Comparison of ENCODE assay signal across 24 cellular contexts in genomic region chrX:109943740-109944092, GRCh38.
"Had no signal": no experiment of that assay in that cellular context is flagged by ENCODE, and none has a peak within 500 bp of the region (broad histone marks: within the 10 kb centered on the region; RNA-seq: fewer than 3 reads in every experiment).

No MANE protein-coding gene starts in this region.

- H3K4me3 ChIP-seq: cardiac muscle cell, SJCRH30 had no signal

- H3K27me3 ChIP-seq: cardiac muscle cell, SJCRH30 had no signal

- H3K4me1 ChIP-seq: SJCRH30 had no signal

- DNase-seq: activated CD4-positive, alpha-beta T cell treated with anti-CD3 and anti-CD28 coated beads, Interleukin-2, amount 10 ng/mL, durations not matched to agents 24 days and 14 days; activated CD4-positive, alpha-beta T cell treated with anti-CD3 and anti-CD28 coated beads, Interleukin-2, amount 50 U/mL, for 4 hours; activated CD8-positive, alpha-beta memory T cell treated with anti-CD3 and anti-CD28 coated beads, Interleukin-2, amount 50 U/mL, for 4 hours; activated CD8-positive, alpha-beta T cell treated with anti-CD3 and anti-CD28 coated beads, Interleukin-2, amount 10 ng/mL, durations not matched to agents 7 days and 5 days; activated gamma-delta T cell treated with Interleukin-2 at 50 U/mL for 16 hours; activated naive CD4-positive, alpha-beta T cell treated with anti-CD3 and anti-CD28 coated beads, Interleukin-2, amount 10 ng/mL, durations not matched to agents 7 days and 5 days; activated naive CD8-positive, alpha-beta T cell treated with anti-CD3 and anti-CD28 coated beads, Interleukin-2, amount 50 U/mL, for 24 hours; activated T-cell treated with anti-CD3 and anti-CD28 coated beads for 4 hours; activated T-cell treated with anti-CD3 and anti-CD28 coated beads, Interleukin-2, amount 50 U/mL, for 4 hours; anterior cingulate cortex; IMR-90; KG1; NCI-H1105; NCI-H1417 treated with DMSO at 0.1 percent for 48 hours; NCI-H2029; NCI-H446; NCI-H510A treated with DMSO at 0.1 percent for 48 hours; NCI-H526 treated with DMSO at 0.1 percent for 48 hours; NCI-H82; SHP77; SJCRH30; SK-N-SH had no signal

- ATAC-seq: activated CD8-positive, alpha-beta T cell treated with anti-CD3 and anti-CD28 coated beads, Interleukin-2, amount 10 ng/mL, durations not matched to agents 7 days and 5 days; activated naive CD8-positive, alpha-beta T cell treated with anti-CD3 and anti-CD28 coated beads, Interleukin-2, amount 50 U/mL, for 24 hours; activated T-cell treated with anti-CD3 and anti-CD28 coated beads, Interleukin-2, amount 50 U/mL, for 4 hours; Panc1 had no signal

- H3K36me3 ChIP-seq: cardiac muscle cell, SJCRH30 had no signal

- H3K9me3 ChIP-seq: SJCRH30, SK-N-SH had no signal

- H3K27ac ChIP-seq: cardiac muscle cell, SJCRH30 had no signal
